Comparison of ENCODE assay signal across 6 cellular contexts in genomic region chr6:26363882-26364825, GRCh38. TPM values are rescaled to one million over a fixed set of nuclear protein-coding genes. Genes with fewer than 3 reads are reported as not detected.
A peak's percentile ranks its signal among the peaks of the same experiment; 100 is the strongest.
DNase-seq lines count a peak whose midpoint lies in the region; FAIRE-seq and TF ChIP-seq lines count a peak whose summit lies in the region.

No MANE protein-coding gene starts in this region.

- H3K4me1 ChIP-seq in H1 (replicated peaks in 1 of 4; ENCODE audit: control insufficient read depth in 3 of 4, insufficient read depth in 4 of 4, low read length in 3 of 4) (no peaks in the 10 kb centered on the region; a peak in 1 of 7 replicates), smooth muscle cell (ENCODE audit: low read depth) (peaks cover 15% of the 10 kb centered on the region)

- no peak overlapping the region for H3K23ac ChIP-seq in H1 (ENCODE audit: insufficient read length)

- H3K4me2 ChIP-seq in H1 (ENCODE audit: insufficient read depth in 1 of 2, low read depth in 2 of 2, low read length in 2 of 2) (peak overlapping the region; percentile 76 to 77; a peak in 3 of 4 replicates), smooth muscle cell (peak overlapping the region; percentile 85)

- H3K36me3 ChIP-seq in H1 (ENCODE audit: control insufficient read depth in 2 of 4, insufficient read depth in 4 of 4, low read length in 3 of 4) (no peaks in the 10 kb centered on the region), smooth muscle cell (ENCODE audit: low read depth) (no peaks in the 10 kb centered on the region)

- CTCF ChIA-PET in H1 (lab: Charles Lee; ENCODE audit: partially characterized antibody): no interaction called here

- TF ChIP-seq CTCF in H1 (IDR thresholded peaks at IDR 0.05; ENCODE audit: control extremely low read depth in 1 of 3, insufficient read depth in 1 of 3, low read depth in 1 of 3, low read length in 3 of 3) (no peak), smooth muscle cell (IDR thresholded peaks at IDR 0.05; ENCODE audit: borderline replicate concordance, insufficient read depth, poor library complexity, severe bottlenecking) (no peak)

- H4K5ac ChIP-seq in H1 (ENCODE audit: insufficient read length, low read depth, low read length): no peak overlapping the region

- POLR2A ChIA-PET in H1 (lab: Charles Lee; ENCODE audit: partially characterized antibody): no interaction called here

- H3K4me3 ChIP-seq in H1 (ENCODE audit: extremely low read depth in 1 of 4, insufficient read depth in 2 of 4, low read depth in 3 of 4, low read length in 4 of 4) (peak overlapping the region in 2 of 4 experiments; percentile 77 to 85; a peak in 3 of 8 replicates), smooth muscle cell (peak overlapping the region; percentile 91)

- no peak overlapping the region for H3K4ac ChIP-seq in H1 (replicated peaks; ENCODE audit: insufficient read length, low read depth, low read length)

- H3K27ac ChIP-seq in H1 (ENCODE audit: low read depth, low read length) (no peak overlapping the region), smooth muscle cell (ENCODE audit: low read depth) (peak overlapping the region; percentile 83)

- H3K56ac ChIP-seq in H1 (replicated peaks; ENCODE audit: insufficient read length, low read depth, low read length): no peak overlapping the region

- H3K27me3 ChIP-seq in H1 (replicated peaks in 1 of 4; ENCODE audit: control insufficient read depth in 3 of 4, extremely low read depth in 1 of 4, insufficient read depth in 3 of 4, low read length in 3 of 4) (no peaks in the 10 kb centered on the region), smooth muscle cell (ENCODE audit: low read depth) (no peaks in the 10 kb centered on the region)

- H3K14ac ChIP-seq in H1 (ENCODE audit: insufficient read length): no peak overlapping the region

- H2AFZ ChIP-seq in H1 (ENCODE audit: low read length) (peak overlapping the region; percentile 95), smooth muscle cell (ENCODE audit: low read depth) (peak overlapping the region; percentile 98)

- no peaks in the 10 kb centered on the region for H3K79me2 ChIP-seq in H1 (ENCODE audit: control insufficient read depth in 1 of 2, insufficient read depth in 2 of 2, low read length in 2 of 2)
- no peaks in the 10 kb centered on the region for H3K79me2 ChIP-seq in smooth muscle cell (ENCODE audit: low read depth)

- no peak overlapping the region for H2BK15ac ChIP-seq in H1 (ENCODE audit: low read length)

- TF ChIP-seq EP300 in H1 (IDR thresholded peaks at IDR 0.05; ENCODE audit: borderline replicate concordance in 1 of 2, low read depth in 2 of 2, low read length in 2 of 2): no peak

- no peak overlapping the region for H2BK5ac ChIP-seq in H1 (ENCODE audit: low read depth, low read length)

- H2BK12ac ChIP-seq in H1 (ENCODE audit: low read depth, low read length): no peak overlapping the region; the same call in 1 of the 2 replicates

- no peaks in the 10 kb centered on the region for H4K20me1 ChIP-seq in H1 (replicated peaks in 1 of 2; ENCODE audit: control insufficient read depth in 1 of 2, insufficient read depth in 2 of 2, low read length in 2 of 2)
- H4K20me1 ChIP-seq in smooth muscle cell (ENCODE audit: low read depth): no peaks in the 10 kb centered on the region

- H3K9me3 ChIP-seq in H1 (ENCODE audit: insufficient read depth in 2 of 2, low read depth in 1 of 2, low read length in 1 of 2) (no peaks in the 10 kb centered on the region), smooth muscle cell (replicated peaks; ENCODE audit: low read depth) (no peaks in the 10 kb centered on the region)

- peak; percentile 79 for DNase-seq in M059J (ENCODE audit: low read depth)
- no peak for DNase-seq in H1 (ENCODE audit: low read depth in 1 of 2, low spot score in 2 of 2)
- DNase-seq in smooth muscle cell (lab: John Stamatoyannopoulos, UW; ENCODE audit: unreplicated experiment): no peak
- no peak for DNase-seq in urothelium cell line (ENCODE audit: low spot score)
- no peak for DNase-seq in stimulated activated CD4-positive, alpha-beta T cell treated with anti-CD3 and anti-CD28 coated beads, Interleukin-1b, Interleukin-23, amount 100 ng/mL, for 48 hours
- DNase-seq in NOMO-1 treated with DMSO at 0.1 percent for 48 hours (lab: John Stamatoyannopoulos, UW; ENCODE audit: unreplicated experiment): no peak

- H3K9ac ChIP-seq in H1 (replicated peaks in 1 of 4; ENCODE audit: extremely low read depth in 1 of 4, low read depth in 3 of 4, low read length in 3 of 4) (no peak overlapping the region), smooth muscle cell (ENCODE audit: low read depth) (peak overlapping the region; percentile 88)

- no peak for TF ChIP-seq POLR2A in H1 (IDR thresholded peaks at IDR 0.05; ENCODE audit: control extremely low read depth in 1 of 2, low read depth in 2 of 2, low read length in 2 of 2)

- no peak for TF ChIP-seq RAD21 in H1 (IDR thresholded peaks at IDR 0.05 in 1 of 2, conservative IDR thresholded peaks at IDR 0.05 in 1 of 2; ENCODE audit: low read depth in 2 of 2, low read length in 2 of 2)

- peaks cover 4% of the 10 kb centered on the region; the same call in 1 of the 2 replicates for H3K23me2 ChIP-seq in H1 (ENCODE audit: low read depth, low read length)

- no peaks in the 10 kb centered on the region for H3K79me1 ChIP-seq in H1 (ENCODE audit: low read depth, low read length)

- no peaks in the 10 kb centered on the region for H3F3A ChIP-seq in smooth muscle cell (ENCODE audit: low read depth)

- H4K8ac ChIP-seq in H1 (ENCODE audit: extremely low read depth, insufficient read depth, low read length): 0 out of 2 replicates have a peak overlapping the region, but pooled peaks have one; percentile 3

- FAIRE-seq in H1 (lab: Jason Lieb, UNC): no peak
- no peak for FAIRE-seq in urothelium cell line (lab: Jason Lieb, UNC)

- no peak overlapping the region for H2AK5ac ChIP-seq in H1 (ENCODE audit: low read depth, low read length)

- H2BK20ac ChIP-seq in H1 (ENCODE audit: low read length): no peak overlapping the region

- H4K91ac ChIP-seq in H1 (replicated peaks; ENCODE audit: insufficient read length, low read length): no peak overlapping the region

- no peak overlapping the region for H2BK120ac ChIP-seq in H1 (replicated peaks; ENCODE audit: low read depth, low read length)

- H3K18ac ChIP-seq in H1 (ENCODE audit: extremely low read depth, low read length): no peak overlapping the region

- 89% methylated on average over 6 of the region's 6 CpGs; no CpG with 5 or more reads in 1 of the 2 experiments for WGBS in H1 (ENCODE audit: extremely low coverage in 1 of 2, insufficient coverage in 1 of 2, insufficient read length in 1 of 2, insufficient replicate concordance in 2 of 2, low coverage in 1 of 2, low lambda C conversion rate in 2 of 2, missing lambda C conversion rate in 1 of 2), 2 experiments
- 75% methylated on average over 6 of the region's 6 CpGs for WGBS in smooth muscle cell (ENCODE audit: low lambda C conversion rate)

TF ChIP-seq in H1, 55 proteins besides CTCF, POLR2A, EP300 and RAD21:
- no peak for TF ChIP-seq CTBP2 (IDR thresholded peaks at IDR 0.05; ENCODE audit: borderline replicate concordance, insufficient read depth, insufficient read length, low read length)
TF ChIP-seq in H1: peak in this region for 0.

RNA-seq across cellular contexts. Expression of gene BTN3A2, which starts 0.8 kb away (rescaled TPM):
- total RNA-seq in M059J (2014; rRNA removed; shearing (Covaris generic)): 55.2 and 56.8 TPM in 2 replicates
- 5.5 and 5.6 TPM in 2 replicates for total RNA-seq in H1 (2021; fragmentation: NEBNext Ultra II Directional; extraction: Animal tissue kit (Norgen Biotek cat#: 25700))
- polyA plus RNA-seq in H1 (2011; rRNA removed): 3.4 and 5.3 TPM in 2 replicates
- polyA plus RNA-seq in H1 (2011; cell fraction: cytosol; rRNA removed): 5.5 TPM
- polyA plus RNA-seq in H1 (2011; cell fraction: nucleus; rRNA removed): 11.3 TPM
- polyA plus RNA-seq in H1 (2012, experiment 1 of 2): 5.5 to 11.8 TPM (median 7.3 TPM) in 4 replicates
- 1.1 TPM for polyA plus RNA-seq in H1 (2012, experiment 2 of 2)
- polyA plus RNA-seq in H1 (2013, experiment 1 of 2): 5.9 TPM
- polyA plus RNA-seq in H1 (2013, experiment 2 of 2): 5.8 TPM
- polyA minus RNA-seq in H1 (2011; rRNA and poly(A)+ RNA removed): 11.7 and 14.0 TPM in 2 replicates
- 2.0 TPM for polyA minus RNA-seq in H1 (2011; cell fraction: cytosol; rRNA and poly(A)+ RNA removed)
- 9.5 TPM for polyA minus RNA-seq in H1 (2011; cell fraction: nucleus; rRNA and poly(A)+ RNA removed)
- total RNA-seq in smooth muscle cell: 5.1 and 19.7 TPM in 2 replicates
- polyA plus RNA-seq in smooth muscle cell: 7.6 and 13.3 TPM in 2 replicates

RNA-seq across cellular contexts. Expression of gene BTN2A2, which starts 18.8 kb away (rescaled TPM):
- 25.1 and 26.0 TPM in 2 replicates for total RNA-seq in M059J (2014; rRNA removed; shearing (Covaris generic))
- 16.0 and 20.2 TPM in 2 replicates for total RNA-seq in H1 (2021; fragmentation: NEBNext Ultra II Directional; extraction: Animal tissue kit (Norgen Biotek cat#: 25700))
- polyA plus RNA-seq in H1 (2011; rRNA removed): 12.2 and 14.9 TPM in 2 replicates
- polyA plus RNA-seq in H1 (2011; cell fraction: cytosol; rRNA removed): 18.5 TPM
- 36.1 TPM for polyA plus RNA-seq in H1 (2011; cell fraction: nucleus; rRNA removed)
- 16.0 to 20.3 TPM (median 16.8 TPM) in 4 replicates for polyA plus RNA-seq in H1 (2012, experiment 1 of 2)
- 7.9 TPM for polyA plus RNA-seq in H1 (2012, experiment 2 of 2)
- polyA plus RNA-seq in H1 (2013, experiment 1 of 2): 20.6 TPM
- 20.3 TPM for polyA plus RNA-seq in H1 (2013, experiment 2 of 2)
- 33.1 TPM in 2 replicates for polyA minus RNA-seq in H1 (2011; rRNA and poly(A)+ RNA removed)
- 13.3 TPM for polyA minus RNA-seq in H1 (2011; cell fraction: cytosol; rRNA and poly(A)+ RNA removed)
- 44.5 TPM for polyA minus RNA-seq in H1 (2011; cell fraction: nucleus; rRNA and poly(A)+ RNA removed)
- 11.1 and 12.1 TPM in 2 replicates for total RNA-seq in smooth muscle cell
- 6.3 and 12.1 TPM in 2 replicates for polyA plus RNA-seq in smooth muscle cell

RNA-seq across cellular contexts. Expression of gene BTN3A1, which starts 37.9 kb away (rescaled TPM):
- 72.0 and 72.7 TPM in 2 replicates for total RNA-seq in M059J (2014; rRNA removed; shearing (Covaris generic))
- 5.1 and 5.6 TPM in 2 replicates for total RNA-seq in H1 (2021; fragmentation: NEBNext Ultra II Directional; extraction: Animal tissue kit (Norgen Biotek cat#: 25700))
- polyA plus RNA-seq in H1 (2011; rRNA removed): 4.4 and 4.7 TPM in 2 replicates
- 6.1 TPM for polyA plus RNA-seq in H1 (2011; cell fraction: cytosol; rRNA removed)
- 13.8 TPM for polyA plus RNA-seq in H1 (2011; cell fraction: nucleus; rRNA removed)
- polyA plus RNA-seq in H1 (2012, experiment 1 of 2): 4.9 to 7.4 TPM (median 7.2 TPM) in 4 replicates
- polyA plus RNA-seq in H1 (2012, experiment 2 of 2): 0.83 TPM
- 5.4 TPM for polyA plus RNA-seq in H1 (2013, experiment 1 of 2)
- polyA plus RNA-seq in H1 (2013, experiment 2 of 2): 6.0 TPM
- polyA minus RNA-seq in H1 (2011; rRNA and poly(A)+ RNA removed): 5.9 and 22.2 TPM in 2 replicates
- polyA minus RNA-seq in H1 (2011; cell fraction: cytosol; rRNA and poly(A)+ RNA removed): 1.8 TPM
- 8.9 TPM for polyA minus RNA-seq in H1 (2011; cell fraction: nucleus; rRNA and poly(A)+ RNA removed)
- 19.1 and 33.3 TPM in 2 replicates for total RNA-seq in smooth muscle cell
- 9.2 and 13.5 TPM in 2 replicates for polyA plus RNA-seq in smooth muscle cell
